31 cellular contexts compared by ENCODE assay signal in the genomic region with DNA sequence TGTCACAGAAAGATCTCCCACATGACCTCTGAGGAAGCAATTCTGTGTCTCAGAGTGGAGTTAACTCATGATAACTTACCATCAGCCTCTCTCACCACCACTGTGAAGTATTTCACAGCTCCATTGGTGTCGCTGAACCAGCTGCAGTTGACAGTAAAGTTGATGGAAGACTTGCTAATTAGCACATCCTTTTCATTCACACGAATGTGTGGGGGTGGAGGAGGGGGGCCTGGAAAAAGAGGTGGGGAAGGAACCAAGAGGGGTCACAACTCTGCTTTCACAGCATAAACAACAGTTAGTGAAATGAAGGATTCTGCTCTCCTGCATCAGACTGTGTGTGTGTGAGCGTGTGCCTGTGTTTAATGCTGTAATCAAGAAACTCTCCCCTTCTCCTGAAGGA.
"Had no signal": no experiment of that assay in that cellular context is flagged by ENCODE, and none has a peak within 500 bp of the region (broad histone marks: within the 10 kb centered on the region; RNA-seq: fewer than 3 reads in every experiment).

No MANE protein-coding gene starts in this region.

- H3K4me1 Mint-ChIP-seq: activated B cell treated with CpG ODN at 0.5 μM for 24 hours; activated naive CD4-positive, alpha-beta T cell treated with anti-CD3 and anti-CD28 coated beads, Interleukin-2, amount 50 U/mL, for 24 hours; activated naive CD8-positive, alpha-beta T cell treated with anti-CD3 and anti-CD28 coated beads, Interleukin-2, amount 50 U/mL, for 24 hours; central memory CD8-positive, alpha-beta T cell; naive thymus-derived CD4-positive, alpha-beta T cell; stimulated activated naive CD8-positive, alpha-beta T cell treated with anti-CD3 and anti-CD28 coated beads, Interleukin-15, amount 100 ng/mL, for 72 hours had no signal

- H3K9me3 ChIP-seq: breast epithelium, neutrophil, ovary, suprapubic skin, tibial nerve had no signal

- H3K27ac ChIP-seq: breast epithelium, neutrophil, ovary, skin epidermis, suprapubic skin had no signal

- H3K36me3 Mint-ChIP-seq: activated naive CD4-positive, alpha-beta T cell treated with anti-CD3 and anti-CD28 coated beads, Interleukin-2, amount 50 U/mL, for 24 hours; naive thymus-derived CD4-positive, alpha-beta T cell; stimulated activated memory B cell treated with anti-CD40 and anti-IgM and Interleukin-4, amounts not matched to agents 10 μg/mL and 1 μg/mL and 100 μg/mL, for 72 hours had no signal

- H3K27me3 ChIP-seq: breast epithelium, ovary, suprapubic skin, tibial nerve had no signal

- H3K36me3 ChIP-seq: breast epithelium, neutrophil, ovary, suprapubic skin, tibial nerve had no signal

- DNase-seq: activated B cell treated with CpG ODN at 0.5 μM for 24 hours; activated CD4-positive, alpha-beta T cell treated with anti-CD3 and anti-CD28 coated beads, Interleukin-2, amount 50 U/mL, for 1 hour; activated CD8-positive, alpha-beta T cell treated with anti-CD3 and anti-CD28 coated beads for 36 hours; activated naive CD8-positive, alpha-beta T cell treated with anti-CD3 and anti-CD28 coated beads, Interleukin-2, amount 50 U/mL, for 24 hours; activated T-cell treated with anti-CD3 and anti-CD28 coated beads, Interleukin-2, amount 50 U/mL, for 4 hours; dermis blood vessel endothelial cell; effector CD8-positive, alpha-beta T cell; islet precursor cell; left cardiac atrium; mammary epithelial cell; midbrain; naive thymus-derived CD4-positive, alpha-beta T cell; ovary; retina; stimulated activated CD4-positive, alpha-beta T cell treated with anti-CD3 and anti-CD28 coated beads, Interleukin-1b, Interleukin-23, amount 100 ng/mL, for 48 hours; stimulated activated CD4-positive, alpha-beta T cell treated with anti-CD3 and anti-CD28 coated beads, Interleukin-4, amount 100 ng/mL, for 4 hours; stimulated activated CD8-positive, alpha-beta memory T cell treated with anti-CD3 and anti-CD28 coated beads, Interleukin-4, amount 100 ng/mL, for 48 hours; stimulated activated naive CD8-positive, alpha-beta T cell treated with anti-CD3 and anti-CD28 coated beads, Interleukin-15, amount 100 ng/mL, for 72 hours; T1000 had no signal

- H3K4me3 ChIP-seq: breast epithelium, ovary, skin epidermis, suprapubic skin, tibial nerve had no signal

- H3K9me3 Mint-ChIP-seq: activated B cell treated with CpG ODN at 0.5 μM for 24 hours; activated CD8-positive, alpha-beta T cell treated with anti-CD3 and anti-CD28 coated beads for 36 hours; activated naive CD4-positive, alpha-beta T cell treated with anti-CD3 and anti-CD28 coated beads, Interleukin-2, amount 50 U/mL, for 24 hours; activated naive CD8-positive, alpha-beta T cell treated with anti-CD3 and anti-CD28 coated beads, Interleukin-2, amount 50 U/mL, for 24 hours; activated T-cell treated with anti-CD3 and anti-CD28 coated beads, Interleukin-2, amount 50 U/mL, for 4 hours; activated T-helper 2 cell treated with anti-CD3 and anti-CD28 coated beads, Interferon-gamma antibody, Interleukin-2, Interleukin-4, amounts not matched to agents 10 μg/mL and 5 μg/mL and 100 μg/mL, durations not matched to agents 14 hours and 24 hours and 36 hours; central memory CD8-positive, alpha-beta T cell; naive thymus-derived CD4-positive, alpha-beta T cell; stimulated activated memory B cell treated with anti-CD40 and anti-IgM and Interleukin-4, amounts not matched to agents 10 μg/mL and 1 μg/mL and 100 μg/mL, for 72 hours; stimulated activated naive CD8-positive, alpha-beta T cell treated with anti-CD3 and anti-CD28 coated beads, Interleukin-15, amount 100 ng/mL, for 72 hours; T-helper 1 cell treated with Interleukin-12 subunit alpha and Interleukin-12 subunit beta and Interleukin-4 antibody, amounts not matched to agents 30 μg/mL and 1 μg/mL, for 36 hours had no signal

- ATAC-seq: activated CD8-positive, alpha-beta T cell treated with anti-CD3 and anti-CD28 coated beads for 36 hours; activated naive CD8-positive, alpha-beta T cell treated with anti-CD3 and anti-CD28 coated beads, Interleukin-2, amount 50 U/mL, for 24 hours; activated T-cell treated with anti-CD3 and anti-CD28 coated beads, Interleukin-2, amount 50 U/mL, for 4 hours; left cardiac atrium; naive thymus-derived CD4-positive, alpha-beta T cell; sciatic nerve; stimulated activated memory B cell treated with anti-CD40 and anti-IgM and Interleukin-4, amounts not matched to agents 10 μg/mL and 1 μg/mL and 100 μg/mL, for 72 hours; stimulated activated naive CD8-positive, alpha-beta T cell treated with anti-CD3 and anti-CD28 coated beads, Interleukin-15, amount 100 ng/mL, for 72 hours had no signal

- H3K27ac Mint-ChIP-seq: activated B cell treated with CpG ODN at 0.5 μM for 24 hours; activated CD8-positive, alpha-beta T cell treated with anti-CD3 and anti-CD28 coated beads for 36 hours; activated naive CD4-positive, alpha-beta T cell treated with anti-CD3 and anti-CD28 coated beads, Interleukin-2, amount 50 U/mL, for 24 hours; activated naive CD8-positive, alpha-beta T cell treated with anti-CD3 and anti-CD28 coated beads, Interleukin-2, amount 50 U/mL, for 24 hours; activated T-helper 2 cell treated with anti-CD3 and anti-CD28 coated beads, Interferon-gamma antibody, Interleukin-2, Interleukin-4, amounts not matched to agents 10 μg/mL and 5 μg/mL and 100 μg/mL, durations not matched to agents 14 hours and 24 hours and 36 hours; naive thymus-derived CD4-positive, alpha-beta T cell; progenitor cell of endocrine pancreas; stimulated activated memory B cell treated with anti-CD40 and anti-IgM and Interleukin-4, amounts not matched to agents 10 μg/mL and 1 μg/mL and 100 μg/mL, for 72 hours; T-helper 1 cell treated with Interleukin-12 subunit alpha and Interleukin-12 subunit beta and Interleukin-4 antibody, amounts not matched to agents 30 μg/mL and 1 μg/mL, for 36 hours had no signal

- H3K4me3 Mint-ChIP-seq: activated B cell treated with CpG ODN at 0.5 μM for 24 hours; activated CD8-positive, alpha-beta T cell treated with anti-CD3 and anti-CD28 coated beads for 36 hours; activated naive CD4-positive, alpha-beta T cell treated with anti-CD3 and anti-CD28 coated beads, Interleukin-2, amount 50 U/mL, for 24 hours; activated naive CD8-positive, alpha-beta T cell treated with anti-CD3 and anti-CD28 coated beads, Interleukin-2, amount 50 U/mL, for 24 hours; activated T-cell treated with anti-CD3 and anti-CD28 coated beads, Interleukin-2, amount 50 U/mL, for 4 hours; central memory CD8-positive, alpha-beta T cell; naive thymus-derived CD4-positive, alpha-beta T cell; stimulated activated memory B cell treated with anti-CD40 and anti-IgM and Interleukin-4, amounts not matched to agents 10 μg/mL and 1 μg/mL and 100 μg/mL, for 72 hours; stimulated activated naive CD8-positive, alpha-beta T cell treated with anti-CD3 and anti-CD28 coated beads, Interleukin-15, amount 100 ng/mL, for 72 hours; T-helper 1 cell treated with Interleukin-12 subunit alpha and Interleukin-12 subunit beta and Interleukin-4 antibody, amounts not matched to agents 30 μg/mL and 1 μg/mL, for 36 hours had no signal

- H3K27me3 Mint-ChIP-seq: stimulated activated memory B cell treated with anti-CD40 and anti-IgM and Interleukin-4, amounts not matched to agents 10 μg/mL and 1 μg/mL and 100 μg/mL, for 72 hours had no signal

- H3K4me1 ChIP-seq: breast epithelium, suprapubic skin, tibial nerve had no signal
